ENCODE assay signal across 12 cellular contexts in the genomic region with DNA sequence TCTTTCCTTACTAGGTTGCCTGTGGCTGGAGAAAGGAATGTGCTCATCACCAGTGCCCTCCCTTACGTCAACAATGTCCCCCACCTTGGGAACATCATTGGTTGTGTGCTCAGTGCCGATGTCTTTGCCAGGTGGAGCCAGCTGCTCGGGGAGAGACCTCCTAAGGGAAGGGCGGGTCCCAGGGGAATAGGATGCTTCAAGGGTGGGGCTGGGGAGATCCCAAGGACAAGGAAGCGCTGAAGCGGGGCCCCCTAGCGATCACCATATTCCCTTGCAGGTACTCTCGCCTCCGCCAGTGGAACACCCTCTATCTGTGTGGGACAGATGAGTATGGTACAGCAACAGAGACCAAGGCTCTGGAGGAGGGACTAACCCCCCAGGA. TPM values are rescaled to one million over a fixed set of nuclear protein-coding genes. Genes with fewer than 3 reads are reported as not detected.
DNase-seq lines count a peak whose midpoint lies in the region; FAIRE-seq and TF ChIP-seq lines count a peak whose summit lies in the region.
"Had no signal": no experiment of that assay in that cellular context is flagged by ENCODE, and none has a peak within 500 bp of the region (broad histone marks: within the 10 kb centered on the region; RNA-seq: fewer than 3 reads in every experiment).

No MANE protein-coding gene starts in this region.

- no peak overlapping the region for H3K9ac ChIP-seq in kidney (ENCODE audit: low read length in 2 of 2)

- H3K27me3 ChIP-seq in Caco-2 (replicated peaks; ENCODE audit: control insufficient read depth, insufficient read depth, low read length): no peaks in the 10 kb centered on the region
- H3K27me3 ChIP-seq: BE2C, MG63, SJCRH30 had no signal

- H3K27ac ChIP-seq in kidney (ENCODE audit: low read depth in 2 of 2, low read length in 2 of 2): no peak overlapping the region
- H3K27ac ChIP-seq: coronary artery, SJCRH30, VCaP had no signal

- H3K4me3 ChIP-seq in Caco-2 (ENCODE audit: low read depth, low read length) (no peak overlapping the region), kidney (ENCODE audit: low read length in 2 of 2) (no peak overlapping the region)
- H3K4me3 ChIP-seq: coronary artery, MG63, SJCRH30 had no signal

- H3K27me3 Mint-ChIP-seq in Caco-2 (ENCODE audit: insufficient read depth, unreplicated experiment) (no peaks in the 10 kb centered on the region), chondrocyte (ENCODE audit: low read depth) (no peaks in the 10 kb centered on the region)
- H3K27me3 Mint-ChIP-seq: progenitor cell of endocrine pancreas had no signal

- CTCF ChIA-PET in Caco-2 (lab: Charles Lee): no interaction called here

- H3K4me3 Mint-ChIP-seq in Caco-2 (ENCODE audit: unreplicated experiment): no peak overlapping the region
- H3K4me3 Mint-ChIP-seq in chondrocyte (ENCODE audit: unreplicated experiment): no peak overlapping the region

- H3K36me3 Mint-ChIP-seq in Caco-2 (ENCODE audit: insufficient read depth, unreplicated experiment): peaks cover 89% of the 10 kb centered on the region
- peaks cover 46% of the 10 kb centered on the region for H3K36me3 Mint-ChIP-seq in chondrocyte (ENCODE audit: low read depth)

- H3K9me3 Mint-ChIP-seq in Caco-2 (ENCODE audit: unreplicated experiment) (peaks cover 6% of the 10 kb centered on the region), chondrocyte (ENCODE audit: low read depth) (no peaks in the 10 kb centered on the region)

- POLR2A ChIA-PET in Caco-2 (lab: Charles Lee): no interaction called here

- no TSS peak for BruUV-seq in Caco-2 (replicated peaks; lab: Mats Ljungman, UMichigan)

- FAIRE-seq in kidney (lab: Jason Lieb, UNC): no peak

- no peak for DNase-seq in Caco-2
- peak; percentile 59 for DNase-seq in chondrocyte (ENCODE audit: low spot score)
- DNase-seq in NCI-H2107 treated with DMSO at 0.1 percent for 48 hours (lab: John Stamatoyannopoulos, UW; ENCODE audit: unreplicated experiment): no peak
- DNase-seq in kidney: no peak
- DNase-seq: BE2C; HCEC 1CT; MG63; stimulated activated naive CD4-positive, alpha-beta T cell had no signal

- peaks cover 10% of the 10 kb centered on the region for H3K4me1 Mint-ChIP-seq in Caco-2 (ENCODE audit: low read depth, unreplicated experiment)
- H3K4me1 Mint-ChIP-seq in chondrocyte (ENCODE audit: low read depth): peaks cover 9% of the 10 kb centered on the region

- H3K27ac Mint-ChIP-seq in Caco-2 (ENCODE audit: unreplicated experiment) (peak overlapping the region; percentile 39), chondrocyte (ENCODE audit: unreplicated experiment) (peak overlapping the region; percentile 75)

- TF ChIP-seq CTCF in Caco-2 (IDR thresholded peaks at IDR 0.05; ENCODE audit: insufficient read depth in 1 of 2, low read depth in 1 of 2, low read length in 1 of 2, severe bottlenecking in 1 of 2, unreplicated experiment in 1 of 2): no peak
- TF ChIP-seq CTCF in chondrocyte (IDR thresholded peaks at IDR 0.05): no peak
- TF ChIP-seq CTCF in kidney (IDR thresholded peaks at IDR 0.05; ENCODE audit: borderline replicate concordance, extremely low read depth, insufficient read depth): no peak

- H3K4me1 ChIP-seq in Caco-2 (no peaks in the 10 kb centered on the region), kidney (ENCODE audit: control insufficient read depth in 1 of 2, insufficient read depth in 1 of 2, low read depth in 1 of 2, low read length in 2 of 2) (no peaks in the 10 kb centered on the region)
- H3K4me1 ChIP-seq: BE2C, SJCRH30 had no signal

- H3K36me3 ChIP-seq in Caco-2 (ENCODE audit: control insufficient read depth, insufficient read depth, low read length): peaks cover 4% of the 10 kb centered on the region; the same call in 1 of the 2 replicates
- peaks cover 26 to 36% of the 10 kb centered on the region in 2 donors for H3K36me3 ChIP-seq in kidney (ENCODE audit: control insufficient read depth in 1 of 2, insufficient read depth in 2 of 2, low read length in 2 of 2)

- no peaks in the 10 kb centered on the region for H3K9me3 ChIP-seq in Caco-2
- no peaks in the 10 kb centered on the region for H3K9me3 ChIP-seq in kidney (ENCODE audit: control insufficient read depth in 1 of 2, low read length in 2 of 2)
- H3K9me3 ChIP-seq: BE2C, MG63, SJCRH30 had no signal

- intact Hi-C loops in Caco-2 (cut with micrococcal nuclease; ENCODE audit: unreplicated experiment): no loop called here
- intact Hi-C loops in kidney (cut with DNase I): no loop called here

RNA-seq across cellular contexts. Expression of a gene that starts 10.3 kb away (rescaled TPM):
- 515 and 583 TPM in 2 replicates for total RNA-seq in Caco-2 (2022)
- 176 to 350 TPM (median 331 TPM) in 3 replicates for total RNA-seq in chondrocyte
- total RNA-seq in kidney: 158 TPM
- 62.8 TPM for polyA plus RNA-seq in kidney (ENCODE audit: insufficient read depth, low read depth, low replicate concordance)

RNA-seq across cellular contexts. Expression of a gene that starts 18.5 kb away (rescaled TPM):
- total RNA-seq in Caco-2 (2022): 0.75 and 1.8 TPM in 2 replicates
- total RNA-seq in chondrocyte: 2.9 to 3.1 TPM in 2 of 3 replicates, not detected in the other
- total RNA-seq in kidney: 18.1 TPM
- 3.8 TPM for polyA plus RNA-seq in kidney (ENCODE audit: insufficient read depth, low read depth, low replicate concordance)

RNA-seq across cellular contexts. Expression of a gene that starts 22.2 kb away (rescaled TPM):
- total RNA-seq in Caco-2 (2022): 62.7 and 79.2 TPM in 2 replicates
- total RNA-seq in chondrocyte: 9.6 to 79.1 TPM (median 79.0 TPM) in 3 replicates
- total RNA-seq in kidney: 34.1 TPM
- 83.1 TPM for polyA plus RNA-seq in kidney (ENCODE audit: insufficient read depth, low read depth, low replicate concordance)

RNA-seq across cellular contexts. Expression of a gene that starts 24.5 kb away (rescaled TPM):
- total RNA-seq in Caco-2 (2022) (82.2 and 105 TPM in 2 replicates), chondrocyte (66.9 to 86.5 TPM (median 78.4 TPM) in 3 replicates), kidney (118 TPM)
- polyA plus RNA-seq in kidney (ENCODE audit: insufficient read depth, low read depth, low replicate concordance): 38.4 TPM

RNA-seq across cellular contexts. Expression of a gene that starts 38.5 kb away (rescaled TPM):
- total RNA-seq in Caco-2 (2022) (0.48 and 0.53 TPM in 2 replicates), chondrocyte (6.2 to 8.3 TPM (median 6.8 TPM) in 3 replicates), kidney (2.8 TPM)
- 1.4 TPM for polyA plus RNA-seq in kidney (ENCODE audit: insufficient read depth, low read depth, low replicate concordance)
